Comparison of ENCODE assay signal across 1 cellular context in the genomic region with DNA sequence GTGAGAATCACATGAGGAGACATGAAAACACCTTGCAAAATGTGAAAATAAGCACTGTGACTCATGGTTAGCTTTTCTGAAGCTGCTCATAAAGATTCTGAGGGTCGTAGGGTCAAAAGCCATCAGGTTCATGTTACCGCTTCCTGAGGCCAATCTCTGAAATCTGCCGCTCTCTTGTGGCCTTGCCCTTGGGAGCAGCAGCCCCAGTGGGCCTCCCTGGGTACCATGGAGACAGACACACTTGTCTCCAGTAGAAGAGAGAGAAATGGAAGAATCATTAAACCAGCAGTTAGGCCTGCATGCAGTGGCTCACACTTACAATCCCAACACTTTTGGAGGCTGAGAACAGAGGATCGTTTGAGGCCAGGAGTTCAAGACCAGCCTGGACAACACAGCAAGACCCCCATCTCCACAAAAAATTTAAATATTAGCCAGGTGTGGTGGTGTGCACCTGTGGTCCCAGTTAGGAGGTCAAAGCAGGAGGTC.
A peak's percentile ranks its signal among the peaks of the same experiment; 100 is the strongest.
TF ChIP-seq lines count a peak whose summit lies in the region.

No MANE protein-coding gene starts in this region.

TF ChIP-seq in HepG2, 621 proteins besides CTCF, POLR2A, EP300 and RAD21 (continued from another document and continues in another):
- TF ChIP-seq, protein P1, sequence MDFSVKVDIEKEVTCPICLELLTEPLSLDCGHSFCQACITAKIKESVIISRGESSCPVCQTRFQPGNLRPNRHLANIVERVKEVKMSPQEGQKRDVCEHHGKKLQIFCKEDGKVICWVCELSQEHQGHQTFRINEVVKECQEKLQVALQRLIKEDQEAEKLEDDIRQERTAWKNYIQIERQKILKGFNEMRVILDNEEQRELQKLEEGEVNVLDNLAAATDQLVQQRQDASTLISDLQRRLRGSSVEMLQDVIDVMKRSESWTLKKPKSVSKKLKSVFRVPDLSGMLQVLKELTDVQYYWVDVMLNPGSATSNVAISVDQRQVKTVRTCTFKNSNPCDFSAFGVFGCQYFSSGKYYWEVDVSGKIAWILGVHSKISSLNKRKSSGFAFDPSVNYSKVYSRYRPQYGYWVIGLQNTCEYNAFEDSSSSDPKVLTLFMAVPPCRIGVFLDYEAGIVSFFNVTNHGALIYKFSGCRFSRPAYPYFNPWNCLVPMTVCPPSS (IDR thresholded peaks at IDR 0.05): no peak
- no peak for TF ChIP-seq ZHX1 (CRISPR knock-in tag; IDR thresholded peaks at IDR 0.05; ENCODE audit: low read depth)
- TF ChIP-seq ZBTB49 (CRISPR knock-in tag; IDR thresholded peaks at IDR 0.05; ENCODE audit: borderline replicate concordance): no peak
- no peak for TF ChIP-seq IKZF4 (CRISPR knock-in tag; IDR thresholded peaks at IDR 0.05; ENCODE audit: borderline replicate concordance, low read depth, not compliant biosample characterization)
- TF ChIP-seq, protein P2, sequence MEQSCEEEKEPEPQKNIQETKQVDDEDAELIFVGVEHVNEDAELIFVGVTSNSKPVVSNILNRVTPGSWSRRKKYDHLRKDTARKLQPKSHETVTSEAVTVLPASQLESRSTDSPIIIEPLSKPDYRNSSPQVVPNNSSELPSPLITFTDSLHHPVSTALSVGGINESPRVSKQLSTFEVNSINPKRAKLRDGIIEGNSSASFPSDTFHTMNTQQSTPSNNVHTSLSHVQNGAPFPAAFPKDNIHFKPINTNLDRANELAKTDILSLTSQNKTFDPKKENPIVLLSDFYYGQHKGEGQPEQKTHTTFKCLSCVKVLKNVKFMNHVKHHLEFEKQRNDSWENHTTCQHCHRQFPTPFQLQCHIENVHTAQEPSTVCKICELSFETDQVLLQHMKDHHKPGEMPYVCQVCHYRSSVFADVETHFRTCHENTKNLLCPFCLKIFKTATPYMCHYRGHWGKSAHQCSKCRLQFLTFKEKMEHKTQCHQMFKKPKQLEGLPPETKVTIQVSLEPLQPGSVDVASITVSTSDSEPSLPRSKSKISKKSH (CRISPR knock-in tag; IDR thresholded peaks at IDR 0.05; ENCODE audit: borderline replicate concordance): no peak
- TF ChIP-seq, protein P3, sequence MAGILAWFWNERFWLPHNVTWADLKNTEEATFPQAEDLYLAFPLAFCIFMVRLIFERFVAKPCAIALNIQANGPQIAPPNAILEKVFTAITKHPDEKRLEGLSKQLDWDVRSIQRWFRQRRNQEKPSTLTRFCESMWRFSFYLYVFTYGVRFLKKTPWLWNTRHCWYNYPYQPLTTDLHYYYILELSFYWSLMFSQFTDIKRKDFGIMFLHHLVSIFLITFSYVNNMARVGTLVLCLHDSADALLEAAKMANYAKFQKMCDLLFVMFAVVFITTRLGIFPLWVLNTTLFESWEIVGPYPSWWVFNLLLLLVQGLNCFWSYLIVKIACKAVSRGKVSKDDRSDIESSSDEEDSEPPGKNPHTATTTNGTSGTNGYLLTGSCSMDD (CRISPR knock-in tag; IDR thresholded peaks at IDR 0.05): no peak
- no peak for TF ChIP-seq ZNF251 (CRISPR knock-in tag; IDR thresholded peaks at IDR 0.05)
- no peak for TF ChIP-seq ZC3H13 (CRISPR knock-in tag; IDR thresholded peaks at IDR 0.05)
- TF ChIP-seq ZNF619 (CRISPR knock-in tag; IDR thresholded peaks at IDR 0.05): peak; percentile 26; the same call in 1 of the 2 replicates
- no peak for TF ChIP-seq ZNF431 (CRISPR knock-in tag; IDR thresholded peaks at IDR 0.05; ENCODE audit: borderline replicate concordance, low read depth)
- TF ChIP-seq GTF3A (CRISPR knock-in tag; conservative IDR thresholded peaks at IDR 0.05): no peak
- no peak for TF ChIP-seq CEBPZ (IDR thresholded peaks at IDR 0.05; ENCODE audit: low read length)
- TF ChIP-seq SP4 (CRISPR knock-in tag; IDR thresholded peaks at IDR 0.05): no peak
- peak; percentile 95 for TF ChIP-seq TBL1XR1 (IDR thresholded peaks at IDR 0.05; ENCODE audit: borderline replicate concordance, low read length, partially characterized antibody)
- 0 out of 2 replicates have a peak, but pooled peaks have one; percentile 71 for TF ChIP-seq TOE1 (CRISPR knock-in tag; IDR thresholded peaks at IDR 0.05)
- TF ChIP-seq ZNF605 (CRISPR knock-in tag; IDR thresholded peaks at IDR 0.05): peak; percentile 60; the same call in 1 of the 2 replicates
- peak; percentile 54; the same call in 1 of the 2 replicates for TF ChIP-seq GATA4 (IDR thresholded peaks at IDR 0.05; ENCODE audit: borderline replicate concordance, low read depth)
- TF ChIP-seq KMT2B (CRISPR knock-in tag; IDR thresholded peaks at IDR 0.05): peak; percentile 39; the same call in 1 of the 2 replicates
- no peak for TF ChIP-seq ZNF543 (CRISPR knock-in tag; IDR thresholded peaks at IDR 0.05)
- TF ChIP-seq, protein P4, sequence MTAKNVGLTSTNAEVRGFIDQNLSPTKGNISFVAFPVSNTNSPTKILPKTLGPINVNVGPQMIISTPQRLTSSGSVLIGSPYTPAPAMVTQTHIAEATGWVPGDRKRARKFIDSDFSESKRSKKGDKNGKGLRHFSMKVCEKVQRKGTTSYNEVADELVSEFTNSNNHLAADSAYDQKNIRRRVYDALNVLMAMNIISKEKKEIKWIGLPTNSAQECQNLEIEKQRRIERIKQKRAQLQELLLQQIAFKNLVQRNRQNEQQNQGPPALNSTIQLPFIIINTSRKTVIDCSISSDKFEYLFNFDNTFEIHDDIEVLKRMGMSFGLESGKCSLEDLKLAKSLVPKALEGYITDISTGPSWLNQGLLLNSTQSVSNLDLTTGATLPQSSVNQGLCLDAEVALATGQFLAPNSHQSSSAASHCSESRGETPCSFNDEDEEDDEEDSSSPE (CRISPR knock-in tag; IDR thresholded peaks at IDR 0.05): peak; percentile 65
- TF ChIP-seq HHEX (CRISPR knock-in tag; IDR thresholded peaks at IDR 0.05): no peak; the same call in 1 of the 2 replicates
- no peak for TF ChIP-seq KIAA2018 (CRISPR knock-in tag; IDR thresholded peaks at IDR 0.05; ENCODE audit: borderline replicate concordance)
- TF ChIP-seq ZNF12 (CRISPR knock-in tag; IDR thresholded peaks at IDR 0.05): no peak
- peak; percentile 68 for TF ChIP-seq GATAD1 (CRISPR knock-in tag; IDR thresholded peaks at IDR 0.05)
- no peak for TF ChIP-seq CBX2 (IDR thresholded peaks at IDR 0.05; ENCODE audit: low read depth, low read length)
- TF ChIP-seq CBX2 (CRISPR knock-in tag; IDR thresholded peaks at IDR 0.05; ENCODE audit: low read depth): no peak
- TF ChIP-seq SSRP1 (CRISPR knock-in tag; IDR thresholded peaks at IDR 0.05): no peak; the same call in 1 of the 2 replicates
- no peak for TF ChIP-seq TBP (CRISPR knock-in tag; IDR thresholded peaks at IDR 0.05)
